Comparison of ENCODE assay signal across 9 cellular contexts in the genomic region with DNA sequence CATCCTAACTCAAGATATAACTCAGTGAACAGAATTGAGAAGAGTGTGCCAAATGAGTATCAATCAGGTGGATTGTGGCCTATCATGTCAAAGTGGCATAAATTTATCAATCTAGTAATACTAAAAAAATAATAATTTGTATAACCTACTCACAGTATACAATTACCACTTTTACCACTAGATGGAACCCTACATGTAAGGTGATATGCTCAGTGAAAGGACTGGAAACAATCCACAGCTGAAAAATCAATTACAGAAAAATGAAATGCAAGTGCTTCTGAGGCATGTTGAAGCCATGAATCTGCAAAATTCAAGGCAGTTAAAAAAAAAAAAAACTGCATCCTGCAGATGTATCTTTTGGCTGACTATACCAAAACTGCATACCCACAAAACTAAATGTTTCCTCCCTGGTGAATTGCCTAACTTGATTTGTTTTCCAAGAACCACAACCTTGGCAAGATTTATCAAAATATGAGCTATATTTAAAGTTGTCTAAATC. TPM values are rescaled to one million over a fixed set of nuclear protein-coding genes. Genes with fewer than 3 reads are reported as not detected.
DNase-seq lines count a peak whose midpoint lies in the region; ATAC-seq and TF ChIP-seq lines count a peak whose summit lies in the region.
"Had no signal": no experiment of that assay in that cellular context is flagged by ENCODE, and none has a peak within 500 bp of the region (broad histone marks: within the 10 kb centered on the region; RNA-seq: fewer than 3 reads in every experiment).

No MANE protein-coding gene starts in this region.

- H3K4me3 ChIP-seq in foreskin fibroblast (ENCODE audit: low read depth in 1 of 2, low read length in 2 of 2): no peak overlapping the region

- no peak for DNase-seq in activated naive CD4-positive, alpha-beta T cell treated with anti-CD3 and anti-CD28 coated beads, Interleukin-2, amount 50 U/mL, for 72 hours (ENCODE audit: low spot score in 2 of 2)
- DNase-seq in activated naive CD4-positive, alpha-beta T cell treated with anti-CD3 and anti-CD28 coated beads, Interleukin-2, amount 10 ng/mL, durations not matched to agents 7 days and 5 days: no peak
- peak; percentile 6 for DNase-seq in NCI-H1436 treated with DMSO at 0.1 percent for 48 hours (lab: John Stamatoyannopoulos, UW)
- no peak for DNase-seq in T-cell
- peak; percentile 81 to 90 for DNase-seq in foreskin fibroblast
- peak; percentile 83 for DNase-seq in pons (ENCODE audit: low spot score)
- DNase-seq in head of caudate nucleus: no peak

- no peaks in the 10 kb centered on the region for H3K27me3 Mint-ChIP-seq in activated naive CD4-positive, alpha-beta T cell treated with anti-CD3 and anti-CD28 coated beads, Interleukin-2, amount 10 ng/mL, durations not matched to agents 7 days and 5 days
- no peaks in the 10 kb centered on the region for H3K27me3 Mint-ChIP-seq in T-cell
- H3K27me3 Mint-ChIP-seq: central memory CD8-positive, alpha-beta T cell had no signal

- no peak overlapping the region for H3K27ac Mint-ChIP-seq in activated naive CD4-positive, alpha-beta T cell treated with anti-CD3 and anti-CD28 coated beads, Interleukin-2, amount 50 U/mL, for 72 hours
- no peak overlapping the region for H3K27ac Mint-ChIP-seq in activated naive CD4-positive, alpha-beta T cell treated with anti-CD3 and anti-CD28 coated beads, Interleukin-2, amount 10 ng/mL, durations not matched to agents 7 days and 5 days
- no peak overlapping the region for H3K27ac Mint-ChIP-seq in T-cell

- TF ChIP-seq CTCF in foreskin fibroblast (IDR thresholded peaks at IDR 0.05; ENCODE audit: low read depth, low read length): peak; percentile 48

- POLR2A ChIA-PET in T-cell (lab: Charles Lee): interaction anchor here (0.6 to 0.7 kb wide), 2 partner anchors 29 to 53 kb away, joined by 4 to 7 read pairs; no protein-coding TSS in a partner anchor

- no peak overlapping the region for H3K4me3 Mint-ChIP-seq in activated naive CD4-positive, alpha-beta T cell treated with anti-CD3 and anti-CD28 coated beads, Interleukin-2, amount 10 ng/mL, durations not matched to agents 7 days and 5 days
- no peak overlapping the region for H3K4me3 Mint-ChIP-seq in T-cell
- H3K4me3 Mint-ChIP-seq: central memory CD8-positive, alpha-beta T cell had no signal

- H3K4me1 Mint-ChIP-seq in activated naive CD4-positive, alpha-beta T cell treated with anti-CD3 and anti-CD28 coated beads, Interleukin-2, amount 10 ng/mL, durations not matched to agents 7 days and 5 days: peaks cover 4% of the 10 kb centered on the region
- H3K4me1 Mint-ChIP-seq in T-cell: peaks cover 9% of the 10 kb centered on the region in 3 donors
- H3K4me1 Mint-ChIP-seq: central memory CD8-positive, alpha-beta T cell had no signal

- H3K36me3 Mint-ChIP-seq in activated naive CD4-positive, alpha-beta T cell treated with anti-CD3 and anti-CD28 coated beads, Interleukin-2, amount 50 U/mL, for 72 hours: no peaks in the 10 kb centered on the region
- peaks cover 2% of the 10 kb centered on the region for H3K36me3 Mint-ChIP-seq in activated naive CD4-positive, alpha-beta T cell treated with anti-CD3 and anti-CD28 coated beads, Interleukin-2, amount 10 ng/mL, durations not matched to agents 7 days and 5 days
- H3K36me3 Mint-ChIP-seq in T-cell: no peaks in the 10 kb centered on the region

- CTCF ChIA-PET in activated naive CD4-positive, alpha-beta T cell treated with anti-CD3 and anti-CD28 coated beads, Interleukin-2, amount 10 ng/mL, durations not matched to agents 7 days and 5 days (lab: Charles Lee): interaction anchor here (0.6 to 2.7 kb wide), 23 partner anchors 8 to 170 kb away, joined by 3 to 13 read pairs (median 5); a partner anchor contains a TSS
- CTCF ChIA-PET in T-cell (lab: Charles Lee): interaction anchor here (0.6 to 2.9 kb wide), 21 partner anchors 10 to 243 kb away, joined by 3 to 20 read pairs (median 3); a partner anchor contains a TSS

- peak; percentile 40 to 51 for ATAC-seq in activated naive CD4-positive, alpha-beta T cell treated with anti-CD3 and anti-CD28 coated beads, Interleukin-2, amount 50 U/mL, for 72 hours
- ATAC-seq in T-cell (replicated peaks in 1 of 4): peak; percentile 69 to 89 (median 76)
- ATAC-seq in GM18517 (IDR thresholded peaks at IDR 0.05; ENCODE audit: unreplicated experiment): no peak

- H3K9me3 Mint-ChIP-seq in activated naive CD4-positive, alpha-beta T cell treated with anti-CD3 and anti-CD28 coated beads, Interleukin-2, amount 50 U/mL, for 72 hours: no peaks in the 10 kb centered on the region
- no peaks in the 10 kb centered on the region for H3K9me3 Mint-ChIP-seq in activated naive CD4-positive, alpha-beta T cell treated with anti-CD3 and anti-CD28 coated beads, Interleukin-2, amount 10 ng/mL, durations not matched to agents 7 days and 5 days
- H3K9me3 Mint-ChIP-seq in T-cell: no peaks in the 10 kb centered on the region
- H3K9me3 Mint-ChIP-seq: central memory CD8-positive, alpha-beta T cell had no signal

- intact Hi-C loops in head of caudate nucleus (cut with DNase I): no loop called here

RNA-seq across cellular contexts. Expression of a gene that starts 13.9 kb away (rescaled TPM):
- 10 to 100 TPM; 45.4 to 79.5 TPM for total RNA-seq in activated naive CD4-positive, alpha-beta T cell treated with anti-CD3 and anti-CD28 coated beads, Interleukin-2, amount 50 U/mL, for 72 hours
- 10 to 100 TPM; 11.0 to 18.9 (median 15.0) TPM for total RNA-seq in T-cell

RNA-seq across cellular contexts. Expression of a gene that starts 40.5 kb away (rescaled TPM):
- total RNA-seq in activated naive CD4-positive, alpha-beta T cell treated with anti-CD3 and anti-CD28 coated beads, Interleukin-2, amount 50 U/mL, for 72 hours: 1 to 10 TPM; 2.7 to 4.0 TPM
- total RNA-seq in T-cell: 10 to 100 TPM; 20.6 to 47.9 (median 23.4) TPM

RNA-seq across cellular contexts. Expression of a gene that starts 56.0 kb away (rescaled TPM):
- total RNA-seq in activated naive CD4-positive, alpha-beta T cell treated with anti-CD3 and anti-CD28 coated beads, Interleukin-2, amount 50 U/mL, for 72 hours: 10 to 100 TPM in 1 of 2 donors, 1 to 10 TPM in 1; 6.9 to 12.5 TPM
- total RNA-seq in T-cell: 10 to 100 TPM; 23.3 to 29.0 (median 28.3) TPM

Comparison
In these comparisons a context has a peak if more than half of its experiments do, and no peak if none do; other contexts are left out.
1. DNase-seq: peak in NCI-H1436 treated with DMSO at 0.1 percent for 48 hours (single experiment), foreskin fibroblast (2 of 2) and pons (single experiment); none in activated naive CD4-positive, alpha-beta T cell treated with anti-CD3 and anti-CD28 coated beads, Interleukin-2, amount 50 U/mL, for 72 hours (0 of 2), activated naive CD4-positive, alpha-beta T cell treated with anti-CD3 and anti-CD28 coated beads, Interleukin-2, amount 10 ng/mL, durations not matched to agents 7 days and 5 days (single experiment), T-cell (0 of 34) and head of caudate nucleus (0 of 42).
2. RNA of a gene that starts 40.5 kb away (total RNA-seq): 20.6 to 47.9 TPM in T-cell; 2.7 to 4.0 TPM in activated naive CD4-positive, alpha-beta T cell treated with anti-CD3 and anti-CD28 coated beads, Interleukin-2, amount 50 U/mL, for 72 hours; every median in the first group is over 4 times any median in the second.